ENCODE assay signal across 8 cellular contexts in the genomic region with DNA sequence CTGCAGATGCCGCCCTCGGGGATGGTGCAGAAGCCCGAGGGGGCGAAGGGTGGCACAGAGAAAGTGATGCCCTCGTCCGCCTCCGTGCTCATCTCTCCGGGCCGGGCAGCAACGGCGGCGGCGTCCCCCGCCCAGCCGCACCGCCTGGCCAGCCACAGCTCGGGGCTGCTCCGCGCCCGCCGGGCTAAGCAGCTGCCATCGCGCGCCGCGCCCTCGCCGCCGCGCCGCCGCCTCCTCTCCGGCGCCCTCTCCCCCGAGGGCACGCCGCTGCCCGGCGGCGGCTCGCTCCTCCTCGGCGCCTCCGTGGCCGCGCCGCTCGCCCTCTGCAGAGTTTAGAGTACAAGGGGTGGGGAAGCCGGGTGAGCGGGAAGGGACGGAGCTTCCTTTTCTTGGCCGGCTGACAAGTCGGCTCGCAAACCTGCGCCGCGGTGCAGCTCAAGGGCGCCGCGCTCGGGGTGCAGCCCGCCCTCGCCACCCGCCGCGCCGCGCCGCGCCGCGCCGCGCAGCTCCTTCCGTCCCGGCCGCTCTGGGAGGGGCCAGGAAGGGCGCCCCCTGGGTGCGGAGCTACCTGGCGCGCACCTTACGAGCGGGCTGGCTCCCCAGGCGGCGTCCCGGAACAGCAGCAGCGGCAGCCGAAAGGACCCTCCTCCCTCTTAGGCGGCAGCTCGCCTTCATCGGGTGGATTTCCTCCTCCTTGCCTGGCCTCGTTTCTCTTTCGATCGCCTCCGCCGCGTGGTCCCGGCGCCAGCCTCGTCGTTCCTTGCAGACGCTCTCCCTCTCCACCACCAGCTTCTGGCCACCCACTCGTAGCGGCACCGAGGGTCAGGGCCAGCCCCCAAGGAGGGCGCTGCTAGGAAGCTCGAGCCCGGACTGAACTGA. TPM values are rescaled to one million over a fixed set of nuclear protein-coding genes. Genes with fewer than 3 reads are reported as not detected.
DNase-seq lines count a peak whose midpoint lies in the region; ATAC-seq and TF ChIP-seq lines count a peak whose summit lies in the region.

A gene with protein sequence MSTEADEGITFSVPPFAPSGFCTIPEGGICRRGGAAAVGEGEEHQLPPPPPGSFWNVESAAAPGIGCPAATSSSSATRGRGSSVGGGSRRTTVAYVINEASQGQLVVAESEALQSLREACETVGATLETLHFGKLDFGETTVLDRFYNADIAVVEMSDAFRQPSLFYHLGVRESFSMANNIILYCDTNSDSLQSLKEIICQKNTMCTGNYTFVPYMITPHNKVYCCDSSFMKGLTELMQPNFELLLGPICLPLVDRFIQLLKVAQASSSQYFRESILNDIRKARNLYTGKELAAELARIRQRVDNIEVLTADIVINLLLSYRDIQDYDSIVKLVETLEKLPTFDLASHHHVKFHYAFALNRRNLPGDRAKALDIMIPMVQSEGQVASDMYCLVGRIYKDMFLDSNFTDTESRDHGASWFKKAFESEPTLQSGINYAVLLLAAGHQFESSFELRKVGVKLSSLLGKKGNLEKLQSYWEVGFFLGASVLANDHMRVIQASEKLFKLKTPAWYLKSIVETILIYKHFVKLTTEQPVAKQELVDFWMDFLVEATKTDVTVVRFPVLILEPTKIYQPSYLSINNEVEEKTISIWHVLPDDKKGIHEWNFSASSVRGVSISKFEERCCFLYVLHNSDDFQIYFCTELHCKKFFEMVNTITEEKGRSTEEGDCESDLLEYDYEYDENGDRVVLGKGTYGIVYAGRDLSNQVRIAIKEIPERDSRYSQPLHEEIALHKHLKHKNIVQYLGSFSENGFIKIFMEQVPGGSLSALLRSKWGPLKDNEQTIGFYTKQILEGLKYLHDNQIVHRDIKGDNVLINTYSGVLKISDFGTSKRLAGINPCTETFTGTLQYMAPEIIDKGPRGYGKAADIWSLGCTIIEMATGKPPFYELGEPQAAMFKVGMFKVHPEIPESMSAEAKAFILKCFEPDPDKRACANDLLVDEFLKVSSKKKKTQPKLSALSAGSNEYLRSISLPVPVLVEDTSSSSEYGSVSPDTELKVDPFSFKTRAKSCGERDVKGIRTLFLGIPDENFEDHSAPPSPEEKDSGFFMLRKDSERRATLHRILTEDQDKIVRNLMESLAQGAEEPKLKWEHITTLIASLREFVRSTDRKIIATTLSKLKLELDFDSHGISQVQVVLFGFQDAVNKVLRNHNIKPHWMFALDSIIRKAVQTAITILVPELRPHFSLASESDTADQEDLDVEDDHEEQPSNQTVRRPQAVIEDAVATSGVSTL (N-terminal part only) (minus strand): TSS at position 412 of the 879 bp plus-strand sequence. CDS start 320 bp downstream, at position 92.

- POLR2A ChIA-PET in activated naive CD8-positive, alpha-beta T cell treated with anti-CD3 and anti-CD28 coated beads, Interleukin-2, amount 10 ng/mL, durations not matched to agents 7 days and 5 days (lab: Charles Lee), result interaction anchor here (0.7 to 5.3 kb wide), 19 partner anchors 8 to 502 kb away, joined by 3 to 93 read pairs (median 4); partner anchors contain the start of genes BCLAF1 and PEX7

- peaks cover 13% of the 10 kb centered on the region; the same call in 1 of the 2 replicates for H3F3A ChIP-seq in SU-DHL-6 (ENCODE audit: insufficient read depth)

- peak in 1 of 4 donors; percentile 24 for TF ChIP-seq EP300 in upper lobe of left lung (IDR thresholded peaks at IDR 0.05)

- H3K27me3 ChIP-seq in SU-DHL-6 (ENCODE audit: low read length) (no peaks in the 10 kb centered on the region), upper lobe of left lung (no peaks in the 10 kb centered on the region)

- H2AFZ ChIP-seq in SU-DHL-6 (ENCODE audit: low read depth, low read length, severe bottlenecking), result peak within 1 kb of the TSS; percentile 97

- H3K36me3 Mint-ChIP-seq in activated naive CD8-positive, alpha-beta T cell treated with anti-CD3 and anti-CD28 coated beads, Interleukin-2, amount 10 ng/mL, durations not matched to agents 7 days and 5 days, result peaks cover 11% of the 10 kb centered on the region
- no peaks in the 10 kb centered on the region for H3K36me3 Mint-ChIP-seq in progenitor cell of endocrine pancreas (ENCODE audit: insufficient read depth)

- DNase-seq in GM12864 (ENCODE audit: low read depth) (peak; percentile 76), HFF-Myc (ENCODE audit: extremely low read depth, low read depth) (no peak), MV-4-11 (lab: John Stamatoyannopoulos, UW) (peak; percentile 64), cardiac septum (ENCODE audit: low spot score) (peak; percentile 95), progenitor cell of endocrine pancreas (ENCODE audit: low spot score, unreplicated experiment) (peak; percentile 79), upper lobe of left lung (peak; percentile 89 to 97)
- peak; percentile 94 for DNase-seq in activated naive CD8-positive, alpha-beta T cell treated with anti-CD3 and anti-CD28 coated beads, Interleukin-2, amount 10 ng/mL, durations not matched to agents 7 days and 5 days

- peak in 3 of 4 donors; percentile 37 to 73 (median 54) for TF ChIP-seq POLR2A in upper lobe of left lung (IDR thresholded peaks at IDR 0.05)

- H3K27ac Mint-ChIP-seq in activated naive CD8-positive, alpha-beta T cell treated with anti-CD3 and anti-CD28 coated beads, Interleukin-2, amount 10 ng/mL, durations not matched to agents 7 days and 5 days, result peak within 1 kb of the TSS; percentile 97
- peak within 1 kb of the TSS; percentile 84 for H3K27ac Mint-ChIP-seq in progenitor cell of endocrine pancreas

- H3K4me3 Mint-ChIP-seq in activated naive CD8-positive, alpha-beta T cell treated with anti-CD3 and anti-CD28 coated beads, Interleukin-2, amount 10 ng/mL, durations not matched to agents 7 days and 5 days, result peak within 1 kb of the TSS; percentile 96
- H3K4me3 Mint-ChIP-seq in progenitor cell of endocrine pancreas (ENCODE audit: low read depth), result peak within 1 kb of the TSS; percentile 87

- peak within 1 kb of the TSS; percentile 37 for H3K27ac ChIP-seq in SU-DHL-6 (ENCODE audit: low read depth, low read length)
- peak within 1 kb of the TSS; percentile 97 to 99 (median 98) for H3K27ac ChIP-seq in upper lobe of left lung

- no peaks in the 10 kb centered on the region for H3K79me2 ChIP-seq in SU-DHL-6 (ENCODE audit: insufficient read depth, low read length)

- H4K20me1 ChIP-seq in SU-DHL-6 (ENCODE audit: low read depth, low read length), result no peaks in the 10 kb centered on the region; the same call in 1 of the 2 replicates

- peaks cover 24 to 42% (median 34%) of the 10 kb centered on the region in 4 donors for H3K4me1 ChIP-seq in upper lobe of left lung

- peak within 1 kb of the TSS; percentile 66 for H3K4me2 ChIP-seq in SU-DHL-6 (ENCODE audit: low read depth, low read length, poor library complexity, severe bottlenecking)

- H3K9me3 Mint-ChIP-seq in activated naive CD8-positive, alpha-beta T cell treated with anti-CD3 and anti-CD28 coated beads, Interleukin-2, amount 10 ng/mL, durations not matched to agents 7 days and 5 days, result no peaks in the 10 kb centered on the region
- peaks cover under 1% of the 10 kb centered on the region for H3K9me3 Mint-ChIP-seq in progenitor cell of endocrine pancreas (ENCODE audit: low read depth)

- TF ChIP-seq CTCF in GM12864 (IDR thresholded peaks at IDR 0.05; ENCODE audit: low read depth, low read length, missing control alignments) (peak; percentile 65), HFF-Myc (IDR thresholded peaks at IDR 0.05; ENCODE audit: low read depth, low read length, missing control alignments) (peak; percentile 27), SU-DHL-6 (IDR thresholded peaks at IDR 0.05; ENCODE audit: insufficient read depth, low read length, poor library complexity, severe bottlenecking) (peak; percentile 41), progenitor cell of endocrine pancreas (IDR thresholded peaks at IDR 0.05; ENCODE audit: unreplicated experiment) (peak; percentile 56), upper lobe of left lung (IDR thresholded peaks at IDR 0.05) (peak in 4 of 6 experiments; percentile 74 to 96 (median 93))

- ATAC-seq in activated naive CD8-positive, alpha-beta T cell treated with anti-CD3 and anti-CD28 coated beads, Interleukin-2, amount 10 ng/mL, durations not matched to agents 7 days and 5 days (ENCODE audit: low read depth), result peak; percentile 84
- peak; percentile 89 to 94 for ATAC-seq in upper lobe of left lung (ENCODE audit: low FRiP score in 2 of 2)

- no peaks in the 10 kb centered on the region for H3K9me3 ChIP-seq in SU-DHL-6 (ENCODE audit: insufficient read depth, low read length)
- no peaks in the 10 kb centered on the region for H3K9me3 ChIP-seq in upper lobe of left lung

- WGBS in upper lobe of left lung, 2 donors, result 1 to 7% methylated on average over 3 to 19 of the region's 108 CpGs

- intact Hi-C loops in cardiac septum (cut with DNase I), result loop anchor here (2.0 to 5.0 kb wide), 2 partner anchors 80 to 210 kb away; no protein-coding TSS in a partner anchor

- no peaks in the 10 kb centered on the region for H3K9me2 ChIP-seq in SU-DHL-6 (replicated peaks; ENCODE audit: insufficient read depth, low read length)

- peaks cover 2% of the 10 kb centered on the region for H3K27me3 Mint-ChIP-seq in activated naive CD8-positive, alpha-beta T cell treated with anti-CD3 and anti-CD28 coated beads, Interleukin-2, amount 10 ng/mL, durations not matched to agents 7 days and 5 days
- peaks cover 58% of the 10 kb centered on the region for H3K27me3 Mint-ChIP-seq in progenitor cell of endocrine pancreas

- peaks cover 36% of the 10 kb centered on the region for H3K4me1 Mint-ChIP-seq in activated naive CD8-positive, alpha-beta T cell treated with anti-CD3 and anti-CD28 coated beads, Interleukin-2, amount 10 ng/mL, durations not matched to agents 7 days and 5 days
- peaks cover 9% of the 10 kb centered on the region for H3K4me1 Mint-ChIP-seq in progenitor cell of endocrine pancreas (ENCODE audit: low read depth)

- H3K9ac ChIP-seq in SU-DHL-6 (ENCODE audit: low read length), result peak within 1 kb of the TSS; percentile 73

- H3K4me3 ChIP-seq in GM12864 (ENCODE audit: low read depth, low read length) (peak within 1 kb of the TSS; percentile 94), HFF-Myc (replicated peaks; ENCODE audit: low read depth, low read length) (peak within 1 kb of the TSS; percentile 81), SU-DHL-6 (ENCODE audit: insufficient read depth, low read length, poor library complexity, severe bottlenecking) (peak within 1 kb of the TSS; percentile 74), upper lobe of left lung (peak within 1 kb of the TSS; percentile 80 to 97 (median 92))

- H3K36me3 ChIP-seq in SU-DHL-6 (ENCODE audit: low read length) (no peaks in the 10 kb centered on the region), upper lobe of left lung (no peaks in the 10 kb centered on the region)

RNA-seq across cellular contexts. Expression of the gene that starts here (rescaled TPM):
- total RNA-seq in activated naive CD8-positive, alpha-beta T cell treated with anti-CD3 and anti-CD28 coated beads, Interleukin-2, amount 10 ng/mL, durations not matched to agents 7 days and 5 days, result 10 to 100 TPM; 18.3 to 19.8 TPM
- total RNA-seq in cardiac septum (17.6 TPM), progenitor cell of endocrine pancreas (0.91 and 1.1 TPM in 2 replicates), upper lobe of left lung (10 to 100 TPM; 26.4 to 45.1 (median 41.8) TPM)

Comparison
In these comparisons a context has a peak if more than half of its experiments do, and no peak if none do; other contexts are left out.
1. CTCF ChIP-seq: peak in every context shown above with its lines; median percentile 93 in upper lobe of left lung; 65 in GM12864; 56 in progenitor cell of endocrine pancreas; 41 in SU-DHL-6; 27 in HFF-Myc.